Comparison of ENCODE assay signal across 9 cellular contexts in genomic region chr14:102215071-102215470, GRCh38.
A peak's percentile ranks its signal among the peaks of the same experiment; 100 is the strongest.
DNase-seq lines count a peak whose midpoint lies in the region; ATAC-seq and TF ChIP-seq lines count a peak whose summit lies in the region.
"Had no signal": no experiment of that assay in that cellular context is flagged by ENCODE, and none has a peak within 500 bp of the region (broad histone marks: within the 10 kb centered on the region; RNA-seq: fewer than 3 reads in every experiment).

No MANE protein-coding gene starts in this region.

- H2AK5ac ChIP-seq in mesenchymal stem cell (ENCODE audit: low read length, severe bottlenecking): no peak overlapping the region

- H2BK15ac ChIP-seq in mesenchymal stem cell (ENCODE audit: low read depth, poor library complexity, severe bottlenecking): no peak overlapping the region

- no peak overlapping the region for H3K23ac ChIP-seq in mesenchymal stem cell (ENCODE audit: low read length in 2 of 2)

- no peak overlapping the region for H4K8ac ChIP-seq in mesenchymal stem cell (ENCODE audit: low read length)

- H3K36me3 ChIP-seq in mesenchymal stem cell (ENCODE audit: control insufficient read depth in 1 of 2, insufficient read depth in 2 of 2, low read depth in 1 of 2, low read length in 2 of 2) (peaks cover 26 to 55% of the 10 kb centered on the region in 2 experiments), thoracic aorta (no peaks in the 10 kb centered on the region), HAP-1 (replicated peaks) (peaks cover 4% of the 10 kb centered on the region; the same call in 1 of the 2 replicates), ascending aorta (peaks cover 17 to 18% of the 10 kb centered on the region in 2 donors)

- DNase-seq in LHCN-M2 (ENCODE audit: low read depth) (peak; percentile 56), epithelial cell of prostate (ENCODE audit: low read depth, low spot score) (no peak), mesenchymal stem cell (no peak), thoracic aorta (ENCODE audit: low spot score) (peak; percentile 19), HAP-1 (ENCODE audit: low spot score in 2 of 2) (no peak), ascending aorta (ENCODE audit: low spot score in 2 of 2) (no peak), OCI-M2 (lab: John Stamatoyannopoulos, UW; ENCODE audit: unreplicated experiment) (no peak)
- DNase-seq: activated naive CD4-positive, alpha-beta T cell treated with anti-CD3 and anti-CD28 coated beads for 36 hours; OCI-M1 had no signal

- H3K27me3 ChIP-seq in mesenchymal stem cell (ENCODE audit: control insufficient read depth in 1 of 2, insufficient read depth in 1 of 2, low read length in 2 of 2): no peaks in the 10 kb centered on the region
- H3K27me3 ChIP-seq in thoracic aorta (replicated peaks; ENCODE audit: insufficient read depth): no peaks in the 10 kb centered on the region
- no peaks in the 10 kb centered on the region for H3K27me3 ChIP-seq in HAP-1 (ENCODE audit: low read depth)
- no peaks in the 10 kb centered on the region for H3K27me3 ChIP-seq in ascending aorta

- intact Hi-C loops in ascending aorta (cut with DNase I): no loop called here

- H3K4me1 ChIP-seq in mesenchymal stem cell (ENCODE audit: control insufficient read depth, insufficient read depth, low read depth, low read length): peaks cover 20% of the 10 kb centered on the region
- H3K4me1 ChIP-seq in thoracic aorta (ENCODE audit: control insufficient read depth in 1 of 2, low read depth in 2 of 2): peaks cover 3 to 14% of the 10 kb centered on the region in 2 donors
- no peaks in the 10 kb centered on the region for H3K4me1 ChIP-seq in HAP-1
- peaks cover 0 to 2% of the 10 kb centered on the region in 2 donors for H3K4me1 ChIP-seq in ascending aorta

- H3K18ac ChIP-seq in mesenchymal stem cell (ENCODE audit: low read depth in 1 of 2, low read length in 2 of 2): no peak overlapping the region

- peak overlapping the region; percentile 60 for H3K9ac ChIP-seq in mesenchymal stem cell (ENCODE audit: low read length)

- H3K9me3 ChIP-seq in mesenchymal stem cell (ENCODE audit: control insufficient read depth, low read length) (no peaks in the 10 kb centered on the region), thoracic aorta (no peaks in the 10 kb centered on the region), HAP-1 (no peaks in the 10 kb centered on the region), ascending aorta (no peaks in the 10 kb centered on the region)

- H3K14ac ChIP-seq in mesenchymal stem cell (ENCODE audit: low read length in 2 of 2): no peak overlapping the region

- H2AFZ ChIP-seq in mesenchymal stem cell (ENCODE audit: low read depth, low read length): no peak overlapping the region

- no peak overlapping the region for H3K4me2 ChIP-seq in mesenchymal stem cell (ENCODE audit: low read length, poor library complexity, severe bottlenecking)

- H3K79me1 ChIP-seq in mesenchymal stem cell (replicated peaks; ENCODE audit: low read length, poor library complexity, severe bottlenecking): peaks cover 48% of the 10 kb centered on the region

- no peak for TF ChIP-seq CTCF in thoracic aorta (IDR thresholded peaks at IDR 0.05)
- TF ChIP-seq CTCF in ascending aorta (IDR thresholded peaks at IDR 0.05): no peak

- H3K4me3 ChIP-seq in mesenchymal stem cell (ENCODE audit: insufficient read depth in 1 of 2, low read depth in 1 of 2, low read length in 2 of 2): no peak overlapping the region
- H3K4me3 ChIP-seq in thoracic aorta: no peak overlapping the region
- no peak overlapping the region for H3K4me3 ChIP-seq in HAP-1
- no peak overlapping the region for H3K4me3 ChIP-seq in ascending aorta

- H3K4ac ChIP-seq in mesenchymal stem cell (ENCODE audit: low read depth in 1 of 2, low read length in 2 of 2): no peak overlapping the region

- H2BK120ac ChIP-seq in mesenchymal stem cell (ENCODE audit: low read depth, low read length): no peak overlapping the region

- 94% methylated on average over 12 of the region's 12 CpGs for whole genome bisulfite sequencing in mesenchymal stem cell

- H2BK5ac ChIP-seq in mesenchymal stem cell (ENCODE audit: low read depth, low read length, poor library complexity, severe bottlenecking): no peak overlapping the region

- no peak for ATAC-seq in thoracic aorta (ENCODE audit: insufficient number of reproducible peaks, low FRiP score, low read depth)

- H3K27ac ChIP-seq in epithelial cell of prostate (peak overlapping the region; percentile 8), mesenchymal stem cell (ENCODE audit: low read length, poor library complexity, severe bottlenecking) (peak overlapping the region; percentile 36), thoracic aorta (no peak overlapping the region), ascending aorta (peak overlapping the region in 1 of 2 donors; percentile 7)

- H2BK12ac ChIP-seq in mesenchymal stem cell (ENCODE audit: low read length in 2 of 2): no peak overlapping the region

- in situ Hi-C loops in HAP-1 (cut with MboI; ENCODE audit: low sequenced_read_pairs): no loop called here

- H4K91ac ChIP-seq in mesenchymal stem cell (ENCODE audit: low read length): no peak overlapping the region

Comparison
In these comparisons a context has a peak if more than half of its experiments do, and no peak if none do; other contexts are left out.
1. DNase-seq: peak in LHCN-M2 (single experiment) and thoracic aorta (single experiment); none in epithelial cell of prostate (single experiment), mesenchymal stem cell (single experiment), HAP-1 (0 of 2), ascending aorta (0 of 2) and OCI-M2 (single experiment).
2. H3K27ac ChIP-seq: peak in epithelial cell of prostate (single experiment) and mesenchymal stem cell (single experiment); none in thoracic aorta (0 of 2).